In genomic region chr19:40216777-40217026, GRCh38 we compare ENCODE assay signal across 1 cellular context.
TF ChIP-seq lines count a peak whose summit lies in the region.

No MANE protein-coding gene starts in this region.

TF ChIP-seq in HCT116, 20 proteins besides CTCF, POLR2A, EP300 and RAD21 (continued from another document):
- TF ChIP-seq REST (IDR thresholded peaks at IDR 0.05; ENCODE audit: low read depth) (no peak), TCF7L2 (IDR thresholded peaks at IDR 0.05; ENCODE audit: borderline replicate concordance, extremely low read depth, insufficient read depth, insufficient read length) (no peak), YY1 (IDR thresholded peaks at IDR 0.05; ENCODE audit: extremely low read depth, insufficient replicate concordance, low read depth, low read length) (no peak), ZBTB33 (IDR thresholded peaks at IDR 0.05; ENCODE audit: extremely low read depth, insufficient replicate concordance, low read length) (no peak), ZFX (IDR thresholded peaks at IDR 0.05) (no peak), EZH2phosphoT487 (IDR thresholded peaks at IDR 0.05; ENCODE audit: borderline replicate concordance) (no peak), MAX (IDR thresholded peaks at IDR 0.05) (no peak)
TF ChIP-seq in HCT116: peak in this region for 0.
